ENCODE assay signal across 19 cellular contexts in genomic region chr9:13070612-13071595, GRCh38.
"Had no signal": no experiment of that assay in that cellular context is flagged by ENCODE, and none has a peak within 500 bp of the region (broad histone marks: within the 10 kb centered on the region; RNA-seq: fewer than 3 reads in every experiment).

No MANE protein-coding gene starts in this region.

- DNase-seq: activated CD4-positive, alpha-beta T cell treated with anti-CD3 and anti-CD28 coated beads, Interleukin-2, amount 50 U/mL, for 48 hours; activated CD4-positive, CD25-positive, alpha-beta regulatory T cell treated with anti-CD3 and anti-CD28 coated beads, Interleukin-2, amount 50 U/mL, for 72 hours; activated CD8-positive, alpha-beta memory T cell treated with anti-CD3 and anti-CD28 coated beads, Interleukin-2, amount 10 ng/mL, durations not matched to agents 7 days and 5 days; activated effector memory CD4-positive, alpha-beta T cell treated with Interleukin-2 at 50 U/mL for 16 hours; activated T-cell treated with anti-CD3 and anti-CD28 coated beads, Interleukin-2, amount 50 U/mL, for 24 hours; amniotic stem cell; body of pancreas; central memory CD4-positive, alpha-beta T cell; effector CD4-positive, alpha-beta T cell; foreskin melanocyte; heart left ventricle; left lung; mesendoderm; nephron progenitor cell; tibial artery; uterus had no signal

- H3K27ac Mint-ChIP-seq: activated CD8-positive, alpha-beta memory T cell treated with anti-CD3 and anti-CD28 coated beads, Interleukin-2, amount 10 ng/mL, durations not matched to agents 7 days and 5 days; activated naive CD4-positive, alpha-beta T cell treated with anti-CD3 and anti-CD28 coated beads, Interleukin-2, amount 50 U/mL, for 24 hours; activated T-cell treated with anti-CD3 and anti-CD28 coated beads, Interleukin-2, amount 50 U/mL, for 24 hours; nephron progenitor cell; stimulated activated effector memory CD8-positive, alpha-beta T cell treated with anti-CD3 and anti-CD28 coated beads, Interleukin-12 subunit alpha, Interleukin-12 subunit beta, amount 100 ng/mL, for 72 hours had no signal

- H3K36me3 Mint-ChIP-seq: activated CD8-positive, alpha-beta memory T cell treated with anti-CD3 and anti-CD28 coated beads, Interleukin-2, amount 10 ng/mL, durations not matched to agents 7 days and 5 days; activated naive CD4-positive, alpha-beta T cell treated with anti-CD3 and anti-CD28 coated beads, Interleukin-2, amount 50 U/mL, for 24 hours; stimulated activated effector memory CD8-positive, alpha-beta T cell treated with anti-CD3 and anti-CD28 coated beads, Interleukin-12 subunit alpha, Interleukin-12 subunit beta, amount 100 ng/mL, for 72 hours had no signal

- ATAC-seq: activated CD8-positive, alpha-beta memory T cell treated with anti-CD3 and anti-CD28 coated beads, Interleukin-2, amount 10 ng/mL, durations not matched to agents 7 days and 5 days; body of pancreas; heart left ventricle; left lung; right cardiac atrium; stimulated activated effector memory CD8-positive, alpha-beta T cell treated with anti-CD3 and anti-CD28 coated beads, Interleukin-12 subunit alpha, Interleukin-12 subunit beta, amount 100 ng/mL, for 72 hours had no signal

- H3K27me3 Mint-ChIP-seq: activated CD8-positive, alpha-beta memory T cell treated with anti-CD3 and anti-CD28 coated beads, Interleukin-2, amount 10 ng/mL, durations not matched to agents 7 days and 5 days; activated naive CD4-positive, alpha-beta T cell treated with anti-CD3 and anti-CD28 coated beads, Interleukin-2, amount 50 U/mL, for 24 hours; activated T-cell treated with anti-CD3 and anti-CD28 coated beads, Interleukin-2, amount 50 U/mL, for 24 hours had no signal

- H3K4me3 Mint-ChIP-seq: activated CD8-positive, alpha-beta memory T cell treated with anti-CD3 and anti-CD28 coated beads, Interleukin-2, amount 10 ng/mL, durations not matched to agents 7 days and 5 days; activated naive CD4-positive, alpha-beta T cell treated with anti-CD3 and anti-CD28 coated beads, Interleukin-2, amount 50 U/mL, for 24 hours; activated T-cell treated with anti-CD3 and anti-CD28 coated beads, Interleukin-2, amount 50 U/mL, for 24 hours; nephron progenitor cell; stimulated activated effector memory CD8-positive, alpha-beta T cell treated with anti-CD3 and anti-CD28 coated beads, Interleukin-12 subunit alpha, Interleukin-12 subunit beta, amount 100 ng/mL, for 72 hours had no signal

- H3K4me1 Mint-ChIP-seq: activated CD8-positive, alpha-beta memory T cell treated with anti-CD3 and anti-CD28 coated beads, Interleukin-2, amount 10 ng/mL, durations not matched to agents 7 days and 5 days; activated naive CD4-positive, alpha-beta T cell treated with anti-CD3 and anti-CD28 coated beads, Interleukin-2, amount 50 U/mL, for 24 hours; stimulated activated effector memory CD8-positive, alpha-beta T cell treated with anti-CD3 and anti-CD28 coated beads, Interleukin-12 subunit alpha, Interleukin-12 subunit beta, amount 100 ng/mL, for 72 hours had no signal
